Comparison of ENCODE assay signal across 19 cellular contexts in the genomic region with DNA sequence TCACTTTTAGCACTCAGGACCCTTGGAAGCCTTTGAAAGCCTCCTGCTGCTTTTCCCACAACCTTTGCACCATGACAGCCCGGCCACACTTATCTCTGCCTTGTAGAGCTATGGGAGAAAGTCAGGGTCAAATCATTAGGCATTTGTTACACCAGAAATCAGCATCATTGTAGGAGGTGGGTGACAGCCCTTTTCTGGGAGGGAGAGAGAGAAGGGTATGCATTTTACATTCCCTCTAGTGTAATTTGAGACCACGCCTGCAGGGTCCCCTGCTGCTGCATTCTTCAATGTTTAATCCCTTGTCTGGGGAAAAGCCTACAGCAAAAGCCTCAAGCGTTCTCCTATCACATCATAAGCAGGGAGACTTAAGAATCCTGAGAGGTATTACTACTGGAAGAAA.
A peak's percentile ranks its signal among the peaks of the same experiment; 100 is the strongest.
DNase-seq lines count a peak whose midpoint lies in the region; ATAC-seq and TF ChIP-seq lines count a peak whose summit lies in the region.
"Had no signal": no experiment of that assay in that cellular context is flagged by ENCODE, and none has a peak within 500 bp of the region (broad histone marks: within the 10 kb centered on the region; RNA-seq: fewer than 3 reads in every experiment).

No MANE protein-coding gene starts in this region.

- H3K4me1 ChIP-seq in HUES48 (ENCODE audit: control insufficient read depth, insufficient read depth, low read length) (peaks cover 44% of the 10 kb centered on the region), upper lobe of right lung (no peaks in the 10 kb centered on the region)

- no peaks in the 10 kb centered on the region for H3K9me3 ChIP-seq in HUES48 (ENCODE audit: control insufficient read depth, insufficient read depth, low read length)
- H3K9me3 ChIP-seq in upper lobe of right lung: no peaks in the 10 kb centered on the region
- H3K9me3 ChIP-seq: thoracic aorta had no signal

- peak; percentile 67 for DNase-seq in astrocyte of the hippocampus (ENCODE audit: low read depth, low spot score)
- peak; percentile 59 for DNase-seq in iPS-NIHi11 (ENCODE audit: low spot score)
- peak; percentile 56 for DNase-seq in renal cortical epithelial cell (ENCODE audit: low read depth)
- no peak for DNase-seq in upper lobe of right lung
- no peak for DNase-seq in COLO829 (ENCODE audit: low spot score)
- DNase-seq: activated CD4-positive, alpha-beta T cell treated with anti-CD3 and anti-CD28 coated beads, Interleukin-2, amount 50 U/mL, for 4 hours; activated T-cell treated with anti-CD3 and anti-CD28 coated beads, Interleukin-2, amount 50 U/mL, for 1 hour; effector memory CD8-positive, alpha-beta T cell; HFFc6; hippocampal formation; MM.1S; NCI-H187 treated with DMSO at 0.1 percent for 48 hours; NCI-H774; stimulated activated CD4-positive, alpha-beta T cell treated with anti-CD3 and anti-CD28 coated beads, Interleukin-4, amount 100 ng/mL, for 4 hours had no signal

- H3K27me3 ChIP-seq in HUES48 (ENCODE audit: control insufficient read depth, insufficient read depth, low read length) (no peaks in the 10 kb centered on the region), upper lobe of right lung (no peaks in the 10 kb centered on the region)

- intact Hi-C loops in upper lobe of right lung (cut with DNase I): no loop called here

- ATAC-seq in GM21367 (IDR thresholded peaks at IDR 0.05; ENCODE audit: unreplicated experiment): no peak
- ATAC-seq in upper lobe of right lung: no peak
- no peak for ATAC-seq in GM19452 (IDR thresholded peaks at IDR 0.05; ENCODE audit: unreplicated experiment)
- ATAC-seq: activated naive CD4-positive, alpha-beta T cell treated with anti-CD3 and anti-CD28 coated beads, Interleukin-2, amount 50 U/mL, for 72 hours; effector memory CD8-positive, alpha-beta T cell had no signal

- H3K4me3 ChIP-seq in HUES48 (ENCODE audit: low read depth, low read length): peak overlapping the region; percentile 33
- H3K4me3 ChIP-seq in upper lobe of right lung: no peak overlapping the region
- H3K4me3 ChIP-seq: thoracic aorta had no signal

- no peak overlapping the region for H3K9ac ChIP-seq in HUES48 (ENCODE audit: low read depth, low read length)

- no peaks in the 10 kb centered on the region for H3K36me3 ChIP-seq in HUES48 (ENCODE audit: control insufficient read depth, insufficient read depth, low read length)
- no peaks in the 10 kb centered on the region for H3K36me3 ChIP-seq in upper lobe of right lung
- H3K36me3 ChIP-seq: thoracic aorta had no signal

- no peak for TF ChIP-seq CTCF in upper lobe of right lung (IDR thresholded peaks at IDR 0.05)

- H3K27ac ChIP-seq in HUES48 (ENCODE audit: low read depth, low read length) (peak overlapping the region; percentile 86), upper lobe of right lung (no peak overlapping the region)
- H3K27ac ChIP-seq: thoracic aorta had no signal

Comparison
In these comparisons a context has a peak if more than half of its experiments do, and no peak if none do; other contexts are left out.
1. DNase-seq: peak in astrocyte of the hippocampus (single experiment), iPS-NIHi11 (single experiment) and renal cortical epithelial cell (single experiment); none in upper lobe of right lung (single experiment) and COLO829 (single experiment).